Comparison of ENCODE assay signal across 27 cellular contexts in genomic region chr12:13313886-13314285, GRCh38.
"Had no signal": no experiment of that assay in that cellular context is flagged by ENCODE, and none has a peak within 500 bp of the region (broad histone marks: within the 10 kb centered on the region; RNA-seq: fewer than 3 reads in every experiment).

No MANE protein-coding gene starts in this region.

- H3K4me3 ChIP-seq: left lung, lower lobe of right lung, neural progenitor cell, psoas muscle, right atrium auricular region, right lobe of liver, smooth muscle cell, tibial nerve, upper lobe of right lung had no signal

- H3K4me3 Mint-ChIP-seq: naive thymus-derived CD8-positive, alpha-beta T cell; nephron; neural progenitor cell; stimulated activated memory B cell treated with anti-CD40 and anti-IgM and Interleukin-4, amounts not matched to agents 10 μg/mL and 1 μg/mL and 100 μg/mL, for 72 hours; stimulated activated naive CD8-positive, alpha-beta T cell treated with anti-CD3 and anti-CD28 coated beads, Interleukin-15, amount 100 ng/mL, for 72 hours had no signal

- H3K4me1 ChIP-seq: left lung, lower lobe of right lung, neural progenitor cell, parathyroid adenoma, psoas muscle, right atrium auricular region, right lobe of liver, tibial nerve, upper lobe of right lung had no signal

- H3K27me3 ChIP-seq: neural progenitor cell, neutrophil, right atrium auricular region, right lobe of liver, tibial nerve, upper lobe of right lung had no signal

- H3K9me3 ChIP-seq: lower lobe of right lung, neutrophil, right lobe of liver, tibial nerve, upper lobe of right lung had no signal

- H3K36me3 Mint-ChIP-seq: naive thymus-derived CD8-positive, alpha-beta T cell; neural progenitor cell; stimulated activated memory B cell treated with anti-CD40 and anti-IgM and Interleukin-4, amounts not matched to agents 10 μg/mL and 1 μg/mL and 100 μg/mL, for 72 hours had no signal

- DNase-seq: hippocampal formation; kidney glomerular epithelial cell; left colon; left lung; lower lobe of right lung; mammary epithelial cell; mesenchymal stem cell; naive thymus-derived CD8-positive, alpha-beta T cell; occipital lobe; psoas muscle; right lobe of liver; stimulated activated CD4-positive, alpha-beta T cell treated with anti-CD3 and anti-CD28 coated beads, Interleukin-1b, Interleukin-23, amount 100 ng/mL, for 48 hours; stimulated activated CD4-positive, alpha-beta T cell treated with anti-CD3 and anti-CD28 coated beads, Interleukin-2, amount 100 ng/mL, for 48 hours; stimulated activated CD4-positive, alpha-beta T cell treated with anti-CD3 and anti-CD28 coated beads, Interleukin-4, amount 100 ng/mL, for 4 hours; stimulated activated CD8-positive, alpha-beta memory T cell treated with anti-CD3 and anti-CD28 coated beads, Interleukin-4, amount 100 ng/mL, for 48 hours; stimulated activated naive CD4-positive, alpha-beta T cell treated with Interleukin-2 at 50 U/mL for 16 hours; stimulated activated naive CD8-positive, alpha-beta T cell treated with anti-CD3 and anti-CD28 coated beads, Interleukin-15, amount 100 ng/mL, for 72 hours; substantia nigra; upper lobe of right lung had no signal

- H3K9ac ChIP-seq: neural progenitor cell, parathyroid adenoma had no signal

- H3K36me3 ChIP-seq: left lung, lower lobe of right lung, neural progenitor cell, neutrophil, right atrium auricular region, right lobe of liver, tibial nerve, upper lobe of right lung had no signal

- H3K4me2 ChIP-seq: neural progenitor cell, smooth muscle cell had no signal

- H3K4me1 Mint-ChIP-seq: naive thymus-derived CD8-positive, alpha-beta T cell; nephron; stimulated activated memory B cell treated with anti-CD40 and anti-IgM and Interleukin-4, amounts not matched to agents 10 μg/mL and 1 μg/mL and 100 μg/mL, for 72 hours; stimulated activated naive CD8-positive, alpha-beta T cell treated with anti-CD3 and anti-CD28 coated beads, Interleukin-15, amount 100 ng/mL, for 72 hours had no signal

- H3K9me3 Mint-ChIP-seq: stimulated activated naive CD8-positive, alpha-beta T cell treated with anti-CD3 and anti-CD28 coated beads, Interleukin-15, amount 100 ng/mL, for 72 hours had no signal

- H3K27ac Mint-ChIP-seq: naive thymus-derived CD8-positive, alpha-beta T cell; nephron; neural progenitor cell; stimulated activated memory B cell treated with anti-CD40 and anti-IgM and Interleukin-4, amounts not matched to agents 10 μg/mL and 1 μg/mL and 100 μg/mL, for 72 hours; stimulated activated naive CD8-positive, alpha-beta T cell treated with anti-CD3 and anti-CD28 coated beads, Interleukin-15, amount 100 ng/mL, for 72 hours had no signal

- H2AFZ ChIP-seq: neural progenitor cell, parathyroid adenoma had no signal

- H3K27ac ChIP-seq: left lung, lower lobe of right lung, neural progenitor cell, neutrophil, parathyroid adenoma, psoas muscle, right atrium auricular region, right lobe of liver, tibial nerve, upper lobe of right lung had no signal

- H3K79me2 ChIP-seq: parathyroid adenoma had no signal
